In the genomic region with DNA sequence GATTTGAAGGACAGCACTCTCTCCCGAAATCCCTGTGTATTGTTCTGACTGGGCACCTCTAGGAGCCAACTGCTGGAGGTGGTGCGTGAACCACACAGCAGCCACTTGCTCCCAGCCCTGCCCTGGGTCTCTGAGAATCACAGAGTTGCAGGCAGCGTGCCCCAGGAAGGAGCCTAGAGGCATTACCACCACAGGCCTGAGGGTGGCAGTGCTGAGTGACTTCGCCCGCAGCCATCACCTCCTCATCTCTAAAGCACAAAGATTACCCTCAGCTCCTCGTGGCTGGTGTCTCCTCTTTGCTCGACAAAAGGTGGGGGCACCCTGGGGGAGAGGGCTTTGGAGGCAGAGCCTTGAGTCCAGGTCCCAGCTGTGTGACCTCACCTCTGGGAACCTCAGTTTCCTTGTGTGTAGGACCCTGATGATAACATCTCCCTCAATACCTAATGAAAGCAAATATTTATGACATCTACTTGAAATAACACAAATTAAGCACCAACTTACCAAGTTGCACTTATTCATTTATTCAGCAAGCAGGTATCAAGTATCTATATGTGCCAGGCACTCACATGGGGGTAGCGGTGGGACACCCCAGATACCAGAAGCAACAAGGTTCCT, we compare ENCODE assay signal across 8 cellular contexts.
A peak's percentile ranks its signal among the peaks of the same experiment; 100 is the strongest.
DNase-seq lines count a peak whose midpoint lies in the region; TF ChIP-seq lines count a peak whose summit lies in the region.

No MANE protein-coding gene starts in this region.

- CTCF ChIA-PET in A673 (lab: Charles Lee): interaction anchor here (1.0 kb wide), 1 partner anchor 48 kb away, joined by 3 read pairs; no protein-coding TSS in a partner anchor

- H3K9ac ChIP-seq in OCI-LY1 (ENCODE audit: low read length): no peak overlapping the region

- H3K27me3 ChIP-seq in A673 (replicated peaks; ENCODE audit: insufficient read depth, low read depth, low read length, poor library complexity): peaks cover 49% of the 10 kb centered on the region
- no peaks in the 10 kb centered on the region for H3K27me3 ChIP-seq in OCI-LY1 (ENCODE audit: insufficient read depth, low read length)
- H3K27me3 ChIP-seq in ovary: no peaks in the 10 kb centered on the region
- no peaks in the 10 kb centered on the region for H3K27me3 ChIP-seq in vagina

- POLR2A ChIA-PET in A673 (lab: Charles Lee; ENCODE audit: low non-redundant PET): no interaction called here

- 13 to 29% (median 14%) methylated on average over 5 to 8 of the region's 8 CpGs for WGBS in ovary, 3 donors

- H3K79me2 ChIP-seq in OCI-LY1 (ENCODE audit: insufficient read depth, low read length): no peaks in the 10 kb centered on the region

- no peaks in the 10 kb centered on the region for H3K4me1 ChIP-seq in A673 (ENCODE audit: insufficient read depth, low read length, poor library complexity, severe bottlenecking)
- no peaks in the 10 kb centered on the region for H3K4me1 ChIP-seq in OCI-LY1 (ENCODE audit: insufficient read depth, low read length, severe bottlenecking)
- no peaks in the 10 kb centered on the region for H3K4me1 ChIP-seq in ovary (ENCODE audit: insufficient read depth)
- no peaks in the 10 kb centered on the region for H3K4me1 ChIP-seq in vagina

- BruUV-seq in A673 (replicated peaks; lab: Mats Ljungman, UMichigan): no TSS peak

- TF ChIP-seq EP300 in ovary (IDR thresholded peaks at IDR 0.05): no peak

- no peak overlapping the region for H2AFZ ChIP-seq in OCI-LY1 (ENCODE audit: low read length)

- H3K9me2 ChIP-seq in OCI-LY1 (ENCODE audit: low read depth, low read length): no peaks in the 10 kb centered on the region

- DNase-seq in A673 (ENCODE audit: low spot score): peak; percentile 45
- DNase-seq in GM19238 (ENCODE audit: insufficient read length, low spot score): peak; percentile 46
- DNase-seq in activated T-cell treated with anti-CD3 and anti-CD28 coated beads, Interleukin-2, amount 50 U/mL, for 48 hours: peak; percentile 79 to 84
- peak; percentile 58 for DNase-seq in fibroblast of pulmonary artery (ENCODE audit: low read depth)
- peak in 4 of 5 donors; percentile 34 to 61 (median 44) for DNase-seq in ovary
- DNase-seq in vagina (ENCODE audit: extremely low spot score in 2 of 2): no peak
- DNase-seq in KG1 (lab: John Stamatoyannopoulos, UW): no peak

- H4K20me1 ChIP-seq in OCI-LY1 (ENCODE audit: insufficient read depth, low read length): no peaks in the 10 kb centered on the region

- H3K36me3 ChIP-seq in A673 (ENCODE audit: insufficient read depth, low read length, poor library complexity, severe bottlenecking): no peaks in the 10 kb centered on the region
- H3K36me3 ChIP-seq in OCI-LY1 (ENCODE audit: insufficient read depth, low read length): no peaks in the 10 kb centered on the region
- H3K36me3 ChIP-seq in ovary: no peaks in the 10 kb centered on the region
- no peaks in the 10 kb centered on the region for H3K36me3 ChIP-seq in vagina

- no peak overlapping the region for H3K27ac ChIP-seq in A673 (ENCODE audit: low read depth, low read length, poor library complexity, severe bottlenecking)
- no peak overlapping the region for H3K27ac ChIP-seq in OCI-LY1 (ENCODE audit: low read depth, low read length, poor library complexity, severe bottlenecking)
- no peak overlapping the region for H3K27ac ChIP-seq in ovary
- no peak overlapping the region for H3K27ac ChIP-seq in vagina

- H3K4me3 ChIP-seq in A673 (ENCODE audit: low read depth, low read length, poor library complexity, severe bottlenecking) (no peak overlapping the region), OCI-LY1 (ENCODE audit: low read depth, low read length, poor library complexity, severe bottlenecking) (no peak overlapping the region), fibroblast of pulmonary artery (replicated peaks; ENCODE audit: low read depth, low read length) (no peak overlapping the region), ovary (no peak overlapping the region), vagina (no peak overlapping the region)

- TF ChIP-seq POLR2A in ovary (IDR thresholded peaks at IDR 0.05) (no peak), vagina (IDR thresholded peaks at IDR 0.05) (no peak)

- H3K9me3 ChIP-seq in A673 (ENCODE audit: low read depth, low read length, poor library complexity, severe bottlenecking) (no peaks in the 10 kb centered on the region), OCI-LY1 (ENCODE audit: low read length) (no peaks in the 10 kb centered on the region), ovary (no peaks in the 10 kb centered on the region), vagina (no peaks in the 10 kb centered on the region)

- intact Hi-C loops in A673 (cut with micrococcal nuclease; ENCODE audit: unreplicated experiment) (loop anchor here (5.0 kb wide), 2 partner anchors 55 to 115 kb away; no protein-coding TSS in a partner anchor), ovary (cut with DNase I) (loop anchor here in 1 of 4 donors (10.0 kb wide), 1 partner anchor 118 kb away; no protein-coding TSS in a partner anchor), vagina (cut with DNase I) (no loop called here)

- H3K4me2 ChIP-seq in OCI-LY1 (ENCODE audit: low read length): no peak overlapping the region

- TF ChIP-seq CTCF in A673 (conservative IDR thresholded peaks at IDR 0.05; ENCODE audit: low read depth, low read length): peak; percentile 81
- peak; percentile 78 for TF ChIP-seq CTCF in OCI-LY1 (IDR thresholded peaks at IDR 0.05; ENCODE audit: low read length)
- peak; percentile 87 for TF ChIP-seq CTCF in fibroblast of pulmonary artery (IDR thresholded peaks at IDR 0.05; ENCODE audit: low read length, missing control alignments)
- TF ChIP-seq CTCF in ovary (IDR thresholded peaks at IDR 0.05): peak; percentile 26 to 52 (median 36)
- peak in 2 of 3 experiments; percentile 35 to 58 for TF ChIP-seq CTCF in vagina (IDR thresholded peaks at IDR 0.05)

- H3F3A ChIP-seq in OCI-LY1 (ENCODE audit: insufficient read depth, low read length): no peaks in the 10 kb centered on the region

Comparison
In these comparisons a context has a peak if more than half of its experiments do, and no peak if none do; other contexts are left out.
1. DNase-seq: peak in A673 (single experiment), GM19238 (single experiment), activated T-cell treated with anti-CD3 and anti-CD28 coated beads, Interleukin-2, amount 50 U/mL, for 48 hours (2 of 2), fibroblast of pulmonary artery (single experiment) and ovary (4 of 5); none in vagina (0 of 2) and KG1 (single experiment).
2. CTCF ChIP-seq: peak in every context shown above with its lines; median percentile 87 in fibroblast of pulmonary artery; 81 in A673; 78 in OCI-LY1; 46 in vagina; 36 in ovary.